Comparison of ENCODE assay signal across 7 cellular contexts in genomic region chr1:146309427-146309826, GRCh38.
DNase-seq lines count a peak whose midpoint lies in the region; ATAC-seq and TF ChIP-seq lines count a peak whose summit lies in the region.
"Not testable (repeated sequence)": the region's sequence is repeated elsewhere in the genome, so short reads cannot be mapped to it uniquely, and the experiment has no call there.

No MANE protein-coding gene starts in this region.

- not testable (repeated sequence) for H3F3A ChIP-seq in PC-3 (ENCODE audit: low read length, unreplicated experiment)

- DNase-seq in PC-3; heart left ventricle; left colon; lung (ENCODE audit: low spot score); sciatic nerve (ENCODE audit: low spot score); aorta: not testable (repeated sequence)

- H3K27ac ChIP-seq in PC-3 (ENCODE audit: low read length); heart left ventricle; lung (ENCODE audit: low read depth in 1 of 2, low read length in 1 of 2); aorta (ENCODE audit: low read depth in 1 of 2, low read length in 2 of 2): not testable (repeated sequence)

- not testable (repeated sequence) for H3K4me2 ChIP-seq in PC-3 (ENCODE audit: low read length)

- CTCF ChIA-PET in PC-3 (lab: Charles Lee): not testable (repeated sequence)

- not testable (repeated sequence) for TF ChIP-seq POLR2A in heart left ventricle (IDR thresholded peaks at IDR 0.05)

- H4K20me1 ChIP-seq in PC-3 (ENCODE audit: low read length): not testable (repeated sequence)

- not testable (repeated sequence) for H3K36me3 ChIP-seq in PC-3 (ENCODE audit: low read depth, low read length); heart left ventricle; lung (ENCODE audit: control insufficient read depth in 2 of 2, insufficient read depth in 2 of 2, low read length in 2 of 2); aorta (ENCODE audit: control insufficient read depth in 1 of 2, insufficient read depth in 2 of 2, low read length in 1 of 2)

- intact Hi-C loops in PC-3 (cut with micrococcal nuclease); heart left ventricle (cut with DNase I); left colon (cut with DNase I, micrococcal nuclease); sciatic nerve (cut with DNase I); aorta (cut with DNase I): not testable (repeated sequence)

- not testable (repeated sequence) for H3K27me3 ChIP-seq in PC-3 (ENCODE audit: low read length); heart left ventricle; lung (ENCODE audit: control insufficient read depth, insufficient read depth); aorta (ENCODE audit: control insufficient read depth in 1 of 2, insufficient read depth in 2 of 2, low read length in 1 of 2)

- not testable (repeated sequence) for TF ChIP-seq CTCF in PC-3 (conservative IDR thresholded peaks at IDR 0.05; ENCODE audit: low read depth, low read length); heart left ventricle (IDR thresholded peaks at IDR 0.05); lung (IDR thresholded peaks at IDR 0.05; ENCODE audit: control extremely low read depth, extremely low read depth)

- not testable (repeated sequence) for BruUV-seq in PC-3 (replicated peaks; lab: Mats Ljungman, UMichigan)

- no CpG with 5 or more reads among the region's 1 CpG for WGBS in heart left ventricle, 4 donors
- no CpG with 5 or more reads among the region's 1 CpG for WGBS in lung, 2 donors
- WGBS in aorta, 2 donors: no CpG with 5 or more reads among the region's 1 CpG

- not testable (repeated sequence) for H3K79me2 ChIP-seq in PC-3 (ENCODE audit: low read length)

- POLR2A ChIA-PET in PC-3 (lab: Charles Lee; ENCODE audit: unreplicated experiment): not testable (repeated sequence)

- H3K4me1 ChIP-seq in PC-3 (ENCODE audit: insufficient read depth, low read length); heart left ventricle; lung (ENCODE audit: control insufficient read depth in 2 of 2, insufficient read depth in 2 of 2, low read length in 2 of 2); aorta (ENCODE audit: control insufficient read depth in 1 of 2, insufficient read depth in 2 of 2, low read length in 2 of 2): not testable (repeated sequence)

- not testable (repeated sequence) for H3K9ac ChIP-seq in PC-3 (ENCODE audit: low read length)

- ATAC-seq in PC-3 (peak; percentile 44), esophagus mucosa (peak; percentile 69), heart left ventricle (peak; percentile 49 to 82 (median 78)), left colon (peak; percentile 75), lung (ENCODE audit: insufficient read depth, low FRiP score) (peak; percentile 71), sciatic nerve (peak; percentile 93), aorta (ENCODE audit: low FRiP score) (peak; percentile 88)

- H2AFZ ChIP-seq in PC-3 (ENCODE audit: low read length): not testable (repeated sequence)

- H3K9me2 ChIP-seq in PC-3 (replicated peaks; ENCODE audit: low read length): not testable (repeated sequence)

- not testable (repeated sequence) for H3K4me3 ChIP-seq in PC-3 (ENCODE audit: low read length); heart left ventricle; lung; aorta (ENCODE audit: low read length in 2 of 2)

- not testable (repeated sequence) for H3K9me3 ChIP-seq in PC-3 (ENCODE audit: low read length); heart left ventricle; lung (ENCODE audit: control insufficient read depth in 2 of 2, insufficient read depth in 1 of 2, low read length in 1 of 2); aorta (ENCODE audit: control insufficient read depth, low read length)
